In genomic region chr6:142627474-142627873, GRCh38 we compare ENCODE assay signal across 1 cellular context.
TF ChIP-seq lines count a peak whose summit lies in the region.

No MANE protein-coding gene starts in this region.

TF ChIP-seq in GM12878, 131 proteins besides CTCF, POLR2A, EP300 and RAD21:
- TF ChIP-seq ZBTB11 (CRISPR knock-in tag; IDR thresholded peaks at IDR 0.05) = no peak
- TF ChIP-seq IKZF1 (conservative IDR thresholded peaks at IDR 0.05) = no peak
- TF ChIP-seq SREBF1 (IDR thresholded peaks at IDR 0.05; ENCODE audit: low read length) = no peak
- no peak for TF ChIP-seq TCF3 (IDR thresholded peaks at IDR 0.05; ENCODE audit: borderline replicate concordance, insufficient read depth, low read depth, low read length)
- TF ChIP-seq CBX5 (IDR thresholded peaks at IDR 0.05; ENCODE audit: low read depth) = no peak
- no peak for TF ChIP-seq NR2C1 (IDR thresholded peaks at IDR 0.05)
- TF ChIP-seq NFIC (IDR thresholded peaks at IDR 0.05; ENCODE audit: low read depth, low read length) = no peak
- no peak for TF ChIP-seq TARDBP (IDR thresholded peaks at IDR 0.05; ENCODE audit: borderline replicate concordance)
- no peak for TF ChIP-seq HDAC2 (IDR thresholded peaks at IDR 0.05)
- TF ChIP-seq ZNF384 (IDR thresholded peaks at IDR 0.05; ENCODE audit: borderline replicate concordance, low read depth, low read length) = no peak
- TF ChIP-seq, protein P1, sequence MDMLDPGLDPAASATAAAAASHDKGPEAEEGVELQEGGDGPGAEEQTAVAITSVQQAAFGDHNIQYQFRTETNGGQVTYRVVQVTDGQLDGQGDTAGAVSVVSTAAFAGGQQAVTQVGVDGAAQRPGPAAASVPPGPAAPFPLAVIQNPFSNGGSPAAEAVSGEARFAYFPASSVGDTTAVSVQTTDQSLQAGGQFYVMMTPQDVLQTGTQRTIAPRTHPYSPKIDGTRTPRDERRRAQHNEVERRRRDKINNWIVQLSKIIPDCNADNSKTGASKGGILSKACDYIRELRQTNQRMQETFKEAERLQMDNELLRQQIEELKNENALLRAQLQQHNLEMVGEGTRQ (IDR thresholded peaks at IDR 0.05; ENCODE audit: borderline replicate concordance, low read depth, low read length) = no peak
- TF ChIP-seq NKRF (conservative IDR thresholded peaks at IDR 0.05) = no peak
- TF ChIP-seq RUNX3 (IDR thresholded peaks at IDR 0.05; ENCODE audit: low read length) = no peak
- no peak for TF ChIP-seq SMAD1 (IDR thresholded peaks at IDR 0.05; ENCODE audit: low read depth, partially characterized antibody)
- TF ChIP-seq GABPA (IDR thresholded peaks at IDR 0.05; ENCODE audit: low read depth) = no peak
- TF ChIP-seq YY1 (IDR thresholded peaks at IDR 0.05; ENCODE audit: low read depth, low read length) = no peak
- no peak for TF ChIP-seq STAT3 (IDR thresholded peaks at IDR 0.05; ENCODE audit: low read depth, low read length)
